ENCODE assay signal across 8 cellular contexts in genomic region chr9:121271368-121272351, GRCh38. TPM values are rescaled to one million over a fixed set of nuclear protein-coding genes. Genes with fewer than 3 reads are reported as not detected.
DNase-seq lines count a peak whose midpoint lies in the region; FAIRE-seq and TF ChIP-seq lines count a peak whose summit lies in the region.

No MANE protein-coding gene starts in this region.

- peak overlapping the region; percentile 90 to 99 for H3K4me3 ChIP-seq in ascending aorta
- peak overlapping the region in 1 of 2 donors; percentile 18 for H3K4me3 ChIP-seq in kidney (ENCODE audit: low read length in 2 of 2)
- peak overlapping the region in 4 of 5 donors; percentile 3 to 24 (median 18) for H3K4me3 ChIP-seq in subcutaneous abdominal adipose tissue (ENCODE audit: low read depth in 1 of 5, low read length in 5 of 5)

- H3K27ac ChIP-seq in ascending aorta = peak overlapping the region; percentile 98 to 99
- peak overlapping the region; percentile 33 to 52 for H3K27ac ChIP-seq in kidney (ENCODE audit: low read depth in 2 of 2, low read length in 2 of 2)
- peak overlapping the region; percentile 69 for H3K27ac ChIP-seq in subcutaneous abdominal adipose tissue (ENCODE audit: low read depth, low read length)

- H3K27me3 ChIP-seq in ascending aorta = no peaks in the 10 kb centered on the region
- no peaks in the 10 kb centered on the region for H3K27me3 ChIP-seq in subcutaneous abdominal adipose tissue (ENCODE audit: control insufficient read depth in 5 of 5, insufficient read depth in 4 of 5, low read length in 5 of 5)

- no peak for FAIRE-seq in kidney (lab: Jason Lieb, UNC)
- FAIRE-seq in RCC 7860 (lab: Jason Lieb, UNC) = no peak

- TF ChIP-seq CTCF in ascending aorta (IDR thresholded peaks at IDR 0.05) = no peak
- no peak for TF ChIP-seq CTCF in kidney (IDR thresholded peaks at IDR 0.05; ENCODE audit: borderline replicate concordance, extremely low read depth, insufficient read depth)

- intact Hi-C loops in ascending aorta (cut with DNase I) = loop anchor here (10.0 kb wide), 1 partner anchor 197 kb away; the partner anchor contains the start of gene CNTRL
- intact Hi-C loops in kidney (cut with DNase I) = no loop called here

- H3K36me3 ChIP-seq in ascending aorta (no peaks in the 10 kb centered on the region), kidney (ENCODE audit: control insufficient read depth in 1 of 2, insufficient read depth in 2 of 2, low read length in 2 of 2) (no peaks in the 10 kb centered on the region), subcutaneous abdominal adipose tissue (ENCODE audit: control insufficient read depth in 5 of 5, insufficient read depth in 5 of 5, low read length in 5 of 5) (no peaks in the 10 kb centered on the region)

- no peaks in the 10 kb centered on the region for H3K9me3 ChIP-seq in ascending aorta
- H3K9me3 ChIP-seq in kidney (ENCODE audit: control insufficient read depth in 1 of 2, low read length in 2 of 2) = no peaks in the 10 kb centered on the region
- H3K9me3 ChIP-seq in subcutaneous abdominal adipose tissue (ENCODE audit: control insufficient read depth in 5 of 5, low read length in 5 of 5) = no peaks in the 10 kb centered on the region

- H3K4me1 ChIP-seq in ascending aorta (peaks cover 38 to 71% of the 10 kb centered on the region in 2 donors), kidney (ENCODE audit: control insufficient read depth in 1 of 2, insufficient read depth in 1 of 2, low read depth in 1 of 2, low read length in 2 of 2) (peaks cover 7 to 19% of the 10 kb centered on the region in 2 donors), subcutaneous abdominal adipose tissue (ENCODE audit: control insufficient read depth in 5 of 5, insufficient read depth in 5 of 5, low read length in 5 of 5) (peaks cover 13 to 62% (median 54%) of the 10 kb centered on the region in 5 donors)

- DNase-seq in HT1080 (ENCODE audit: low read depth) (peak; percentile 89), ascending aorta (ENCODE audit: low spot score in 2 of 2) (no peak), kidney (no peak), NCI-H2196 (lab: John Stamatoyannopoulos, UW; ENCODE audit: unreplicated experiment) (no peak), DMS79 treated with DMSO at 0.1 percent for 48 hours (lab: John Stamatoyannopoulos, UW) (no peak), RCC 7860 (ENCODE audit: low spot score) (no peak)
- DNase-seq in stimulated activated CD4-positive, alpha-beta T cell treated with anti-CD3 and anti-CD28 coated beads, Interleukin-4, amount 100 ng/mL, for 24 hours = no peak

- H3K9ac ChIP-seq in kidney (ENCODE audit: low read length in 2 of 2) (no peak overlapping the region), subcutaneous abdominal adipose tissue (ENCODE audit: low read length in 5 of 5) (peak overlapping the region in 4 of 5 donors; percentile 0 to 39 (median 24))

RNA-seq across cellular contexts. Expression of gene GSN, which starts 3.7 kb away (rescaled TPM):
- 66.5 and 75.8 TPM in 2 replicates for total RNA-seq in HT1080 (2014; rRNA removed; shearing (Covaris generic))
- 84.6 and 86.6 TPM in 2 replicates for polyA plus RNA-seq in HT1080 (2015; cell fraction: cytosol; rRNA removed)
- polyA plus RNA-seq in HT1080 (2015; cell fraction: nucleus; rRNA removed) = 263 and 282 TPM in 2 replicates
- total RNA-seq in ascending aorta (3,012 TPM), kidney (511 TPM)
- polyA plus RNA-seq in kidney (ENCODE audit: insufficient read depth, low read depth, low replicate concordance) = 235 TPM

Comparison
In these comparisons a context has a peak if more than half of its experiments do, and no peak if none do; other contexts are left out.
1. H3K27ac ChIP-seq: peak in every context shown above with its lines; median percentile 98 in ascending aorta; 69 in subcutaneous abdominal adipose tissue; 42 in kidney.
2. H3K9ac ChIP-seq: peak in subcutaneous abdominal adipose tissue (4 of 5); none in kidney (0 of 2).